14 cellular contexts compared by ENCODE assay signal in genomic region chr18:49548266-49548665, GRCh38. TPM values are rescaled to one million over a fixed set of nuclear protein-coding genes. Genes with fewer than 3 reads are reported as not detected.
DNase-seq lines count a peak whose midpoint lies in the region; ATAC-seq and TF ChIP-seq lines count a peak whose summit lies in the region.
"Had no signal": no experiment of that assay in that cellular context is flagged by ENCODE, and none has a peak within 500 bp of the region (broad histone marks: within the 10 kb centered on the region; RNA-seq: fewer than 3 reads in every experiment).

No MANE protein-coding gene starts in this region.

- H3K4me1 ChIP-seq in RWPE2 (ENCODE audit: insufficient read depth, poor library complexity, severe bottlenecking) = peaks cover 8% of the 10 kb centered on the region

- no peak for TF ChIP-seq CTCF in RWPE2 (IDR thresholded peaks at IDR 0.05; ENCODE audit: poor library complexity, severe bottlenecking)
- TF ChIP-seq CTCF in fibroblast of the aortic adventitia (IDR thresholded peaks at IDR 0.05; ENCODE audit: insufficient read depth, low read length) = no peak

- H3K27ac ChIP-seq in RWPE2 (ENCODE audit: poor library complexity, severe bottlenecking) = peak overlapping the region; percentile 33
- H3K27ac ChIP-seq: SJCRH30 had no signal

- DNase-seq in activated CD8-positive, alpha-beta memory T cell treated with anti-CD3 and anti-CD28 coated beads for 24 hours = peak; percentile 26
- DNase-seq in activated CD8-positive, alpha-beta memory T cell treated with anti-CD3 and anti-CD28 coated beads, Interleukin-2, amount 50 U/mL, for 4 hours = no peak
- DNase-seq in RWPE2 (ENCODE audit: low spot score) (no peak), fibroblast of the aortic adventitia (ENCODE audit: low read depth) (peak; percentile 63), smooth muscle cell of the brain vasculature (ENCODE audit: low read depth, low spot score) (peak; percentile 23), Ammon's horn (ENCODE audit: low spot score) (no peak), ecto neural progenitor cell (ENCODE audit: low spot score) (no peak), NCI-H446 treated with DMSO at 0.1 percent for 48 hours (lab: John Stamatoyannopoulos, UW) (no peak)
- DNase-seq: activated CD8-positive, alpha-beta memory T cell treated with anti-CD3 and anti-CD28 coated beads, Interleukin-2, amount 10 ng/mL, durations not matched to agents 7 days and 5 days; DMS153; NCI-H1436 treated with DMSO at 0.1 percent for 48 hours; stimulated activated CD4-positive, alpha-beta T cell treated with anti-CD3 and anti-CD28 coated beads, Interleukin-1b, Interleukin-23, amount 100 ng/mL, for 48 hours had no signal

- no peaks in the 10 kb centered on the region for H3K27me3 ChIP-seq in RWPE2 (ENCODE audit: insufficient read depth, poor library complexity, severe bottlenecking)
- H3K27me3 ChIP-seq: SJCRH30 had no signal

- no peaks in the 10 kb centered on the region for H3K36me3 ChIP-seq in RWPE2 (ENCODE audit: low read depth)
- H3K36me3 ChIP-seq: SJCRH30 had no signal

- H3K4me3 ChIP-seq in RWPE2 (ENCODE audit: severe bottlenecking) = no peak overlapping the region
- no peak overlapping the region for H3K4me3 ChIP-seq in fibroblast of the aortic adventitia (ENCODE audit: low read depth, low read length)
- H3K4me3 ChIP-seq: SJCRH30 had no signal

- ATAC-seq in RWPE2 (ENCODE audit: low read depth) = peak; percentile 81
- ATAC-seq: activated CD8-positive, alpha-beta memory T cell treated with anti-CD3 and anti-CD28 coated beads, Interleukin-2, amount 10 ng/mL, durations not matched to agents 7 days and 5 days; activated naive CD4-positive, alpha-beta T cell treated with anti-CD3 and anti-CD28 coated beads, Interleukin-2, amount 50 U/mL, for 72 hours had no signal

- H3K9me3 ChIP-seq in RWPE2 (ENCODE audit: severe bottlenecking) = no peaks in the 10 kb centered on the region
- H3K9me3 ChIP-seq: SJCRH30 had no signal

RNA-seq across cellular contexts. Expression of gene LIPG, which starts 13.6 kb away (rescaled TPM):
- 2.7 and 3.2 TPM in 2 replicates for total RNA-seq in fibroblast of the aortic adventitia (ENCODE audit: low replicate concordance)

RNA-seq across cellular contexts. Expression of gene RPL17, which starts 56.0 kb away (rescaled TPM):
- total RNA-seq in fibroblast of the aortic adventitia (ENCODE audit: low replicate concordance) = 3,258 and 11,376 TPM in 2 replicates

Comparison
In these comparisons a context has a peak if more than half of its experiments do, and no peak if none do; other contexts are left out.
1. DNase-seq: peak in activated CD8-positive, alpha-beta memory T cell treated with anti-CD3 and anti-CD28 coated beads for 24 hours (single experiment), fibroblast of the aortic adventitia (single experiment) and smooth muscle cell of the brain vasculature (single experiment); none in activated CD8-positive, alpha-beta memory T cell treated with anti-CD3 and anti-CD28 coated beads, Interleukin-2, amount 50 U/mL, for 4 hours (single experiment), RWPE2 (single experiment), Ammon's horn (single experiment), ecto neural progenitor cell (single experiment) and NCI-H446 treated with DMSO at 0.1 percent for 48 hours (single experiment).